Comparison of ENCODE assay signal across 13 cellular contexts in the genomic region with DNA sequence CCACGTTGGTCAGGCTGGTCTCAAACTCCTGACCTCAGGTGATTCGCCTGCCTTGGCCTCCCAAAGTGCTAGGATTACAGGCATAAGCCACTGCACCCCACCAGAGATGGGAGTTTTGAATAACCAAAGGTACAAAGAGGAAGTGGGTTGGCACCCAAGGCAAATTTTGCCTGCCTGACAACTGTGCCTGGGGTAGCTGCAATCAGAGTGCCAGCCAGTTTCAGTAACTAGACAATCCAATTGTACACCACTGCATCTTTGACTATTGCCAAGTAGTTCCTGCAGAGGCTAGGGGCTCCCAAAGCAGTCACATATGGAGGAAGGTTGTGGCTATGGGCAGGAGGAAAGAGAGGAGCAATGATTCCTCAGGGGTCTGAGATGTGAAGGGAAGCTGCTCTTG. TPM values are rescaled to one million over a fixed set of nuclear protein-coding genes. Genes with fewer than 3 reads are reported as not detected.
DNase-seq lines count a peak whose midpoint lies in the region; ATAC-seq, FAIRE-seq and TF ChIP-seq lines count a peak whose summit lies in the region.
"Had no signal": no experiment of that assay in that cellular context is flagged by ENCODE, and none has a peak within 500 bp of the region (broad histone marks: within the 10 kb centered on the region; RNA-seq: fewer than 3 reads in every experiment).

No MANE protein-coding gene starts in this region.

- H4K20me1 ChIP-seq in Karpas-422 (ENCODE audit: insufficient read depth, low read depth, low read length), result peaks cover 6% of the 10 kb centered on the region; the same call in 1 of the 2 replicates

- H2AFZ ChIP-seq in Karpas-422 (ENCODE audit: low read length), result no peak overlapping the region

- peak overlapping the region; percentile 88 for H3K4me2 ChIP-seq in Karpas-422 (ENCODE audit: low read depth, low read length, poor library complexity, severe bottlenecking)

- H3K27ac ChIP-seq in Karpas-422 (ENCODE audit: low read length) (peak overlapping the region; percentile 100), lower lobe of right lung (no peak overlapping the region)

- no peak for TF ChIP-seq POLR2A in GM12892 (IDR thresholded peaks at IDR 0.05; ENCODE audit: low read depth, low read length)

- no peaks in the 10 kb centered on the region for H3K9me2 ChIP-seq in Karpas-422 (replicated peaks; ENCODE audit: insufficient read depth, low read length)

- DNase-seq in GM12892 (ENCODE audit: insufficient read length) (no peak), Karpas-422 (peak; percentile 93), lower lobe of right lung (peak; percentile 5), SIG-M5 treated with dmso at 0.1 percent for 504 hours (lab: John Stamatoyannopoulos, UW; ENCODE audit: unreplicated experiment) (no peak)
- no peak for DNase-seq in effector CD8-positive, alpha-beta T cell (lab: John Stamatoyannopoulos, UW)
- DNase-seq: activated CD4-positive, alpha-beta T cell treated with anti-CD3 and anti-CD28 coated beads for 4 hours; stimulated activated CD8-positive, alpha-beta memory T cell treated with anti-CD3 and anti-CD28 coated beads, Interleukin-4, amount 100 ng/mL, for 48 hours had no signal

- H3K36me3 ChIP-seq in Karpas-422 (ENCODE audit: insufficient read depth, low read length), result peaks cover 61% of the 10 kb centered on the region
- H3K36me3 ChIP-seq in lower lobe of right lung, result no peaks in the 10 kb centered on the region

- H3K9me3 ChIP-seq in Karpas-422 (ENCODE audit: low read length), result no peaks in the 10 kb centered on the region
- H3K9me3 ChIP-seq in lower lobe of right lung, result no peaks in the 10 kb centered on the region

- peaks cover 81% of the 10 kb centered on the region for H3K4me1 ChIP-seq in Karpas-422 (ENCODE audit: low read length)
- H3K4me1 ChIP-seq in lower lobe of right lung, result no peaks in the 10 kb centered on the region

- H3K79me2 ChIP-seq in Karpas-422 (ENCODE audit: low read length), result peaks cover 69% of the 10 kb centered on the region

- peak overlapping the region; percentile 87 for H3K9ac ChIP-seq in Karpas-422 (ENCODE audit: low read length)

- ATAC-seq in GM19463 (IDR thresholded peaks at IDR 0.05; ENCODE audit: unreplicated experiment), result peak; percentile 22
- no peak for ATAC-seq in lower lobe of right lung
- ATAC-seq in HG02763 (IDR thresholded peaks at IDR 0.05; ENCODE audit: unreplicated experiment), result no peak
- ATAC-seq: Right ventricle myocardium inferior had no signal

- H3K4me3 ChIP-seq in Karpas-422 (ENCODE audit: low read length) (peak overlapping the region; percentile 66), lower lobe of right lung (no peak overlapping the region)
- H3K4me3 ChIP-seq: skin epidermis had no signal

- peak; percentile 5 for FAIRE-seq in GM12892 (lab: Jason Lieb, UNC)
- FAIRE-seq: astrocyte had no signal

- TF ChIP-seq CTCF in lower lobe of right lung (IDR thresholded peaks at IDR 0.05), result no peak

- intact Hi-C loops in lower lobe of right lung (cut with DNase I), result no loop called here

- H3K27me3 ChIP-seq in Karpas-422 (ENCODE audit: low read length) (no peaks in the 10 kb centered on the region), lower lobe of right lung (ENCODE audit: low read depth) (no peaks in the 10 kb centered on the region)

RNA-seq across cellular contexts. Expression of a gene that starts 16.6 kb away (rescaled TPM):
- polyA plus RNA-seq in GM12892 (2012; ENCODE audit: missing spikeins), result 8.8 TPM
- 71.0 and 92.0 TPM in 2 replicates for total RNA-seq in Karpas-422 (2014; rRNA removed; shearing (Covaris generic); ENCODE audit: low replicate concordance)
- total RNA-seq in lower lobe of right lung, result 2.6 TPM
- total RNA-seq: HT-29 had no signal

Comparison
In these comparisons a context has a peak if more than half of its experiments do, and no peak if none do; other contexts are left out.
1. DNase-seq: peak in Karpas-422 (single experiment) and lower lobe of right lung (single experiment); none in GM12892 (single experiment), SIG-M5 treated with dmso at 0.1 percent for 504 hours (single experiment) and effector CD8-positive, alpha-beta T cell (single experiment).
2. RNA of a gene that starts 16.6 kb away (total RNA-seq): 71.0 to 92.0 TPM in Karpas-422; 2.6 TPM in lower lobe of right lung (single experiment); every median in the first group is over 10 times any median in the second.